ENCODE assay signal across 19 cellular contexts in genomic region chr1:234734864-234735263, GRCh38.
A peak's percentile ranks its signal among the peaks of the same experiment; 100 is the strongest.
DNase-seq lines count a peak whose midpoint lies in the region; TF ChIP-seq lines count a peak whose summit lies in the region.
"Had no signal": no experiment of that assay in that cellular context is flagged by ENCODE, and none has a peak within 500 bp of the region (broad histone marks: within the 10 kb centered on the region; RNA-seq: fewer than 3 reads in every experiment).

No MANE protein-coding gene starts in this region.

- no peak for TF ChIP-seq RAD21 in neural cell (conservative IDR thresholded peaks at IDR 0.05)

- peak overlapping the region in 1 of 3 experiments; percentile 5; a peak in 2 of 7 replicates for H3K27ac Mint-ChIP-seq in H9
- H3K27ac Mint-ChIP-seq: activated T-cell treated with anti-CD3 and anti-CD28 coated beads, Interleukin-2, amount 50 U/mL, for 72 hours; mesothelial cell of epicardium; stimulated activated effector memory CD8-positive, alpha-beta T cell treated with anti-CD3 and anti-CD28 coated beads, Interleukin-12 subunit alpha, Interleukin-12 subunit beta, amount 100 ng/mL, for 72 hours had no signal

- H2BK12ac ChIP-seq in H9 (ENCODE audit: insufficient read length, low read depth, low read length): no peak overlapping the region

- H3K27me3 ChIP-seq in BLaER1 (no peaks in the 10 kb centered on the region), H9 (ENCODE audit: insufficient read depth, low read length) (no peaks in the 10 kb centered on the region), neural cell (ENCODE audit: insufficient read depth, low read depth, low read length) (no peaks in the 10 kb centered on the region), stomach (no peaks in the 10 kb centered on the region)
- H3K27me3 ChIP-seq: breast epithelium, esophagus muscularis mucosa, gastroesophageal sphincter, right atrium auricular region, tibial artery had no signal

- H3K18ac ChIP-seq in H9 (ENCODE audit: insufficient read length, low read depth, low read length): no peak overlapping the region

- no peaks in the 10 kb centered on the region for H3K79me1 ChIP-seq in H9 (ENCODE audit: insufficient read depth, low read depth, low read length, poor library complexity, severe bottlenecking)

- H3K14ac ChIP-seq in H9 (ENCODE audit: insufficient read depth, low read length): no peak overlapping the region

- TF ChIP-seq CTCF in H9 (conservative IDR thresholded peaks at IDR 0.05): peak; percentile 18; the same call in 1 of the 3 replicates
- TF ChIP-seq CTCF in coronary artery (IDR thresholded peaks at IDR 0.05): no peak
- no peak for TF ChIP-seq CTCF in neural cell (IDR thresholded peaks at IDR 0.05; ENCODE audit: poor library complexity, severe bottlenecking)
- TF ChIP-seq CTCF in stomach (IDR thresholded peaks at IDR 0.05): no peak

- H3K9me3 ChIP-seq in BLaER1 (no peaks in the 10 kb centered on the region), H9 (ENCODE audit: control insufficient read depth, low read depth, low read length) (no peaks in the 10 kb centered on the region), neural cell (ENCODE audit: low read length) (no peaks in the 10 kb centered on the region), stomach (no peaks in the 10 kb centered on the region)
- H3K9me3 ChIP-seq: breast epithelium, esophagus muscularis mucosa, gastroesophageal sphincter, right atrium auricular region, tibial artery had no signal

- no peaks in the 10 kb centered on the region for H3K36me3 ChIP-seq in BLaER1
- no peaks in the 10 kb centered on the region for H3K36me3 ChIP-seq in neural cell (ENCODE audit: insufficient read depth, low read length)
- H3K36me3 ChIP-seq in stomach: no peaks in the 10 kb centered on the region
- H3K36me3 ChIP-seq: breast epithelium, esophagus muscularis mucosa, gastroesophageal sphincter, right atrium auricular region, tibial artery had no signal

- H3K23ac ChIP-seq in H9 (ENCODE audit: insufficient read length, low read depth, low read length): no peak overlapping the region

- H3K36me3 Mint-ChIP-seq in H9 (ENCODE audit: insufficient read depth in 1 of 3, low read depth in 3 of 3): no peaks in the 10 kb centered on the region
- H3K36me3 Mint-ChIP-seq: mesothelial cell of epicardium had no signal

- no peaks in the 10 kb centered on the region for H3F3A ChIP-seq in neural cell (ENCODE audit: insufficient read depth, low read length, poor library complexity, severe bottlenecking)

- no peak overlapping the region for H3K4ac ChIP-seq in H9 (ENCODE audit: low read depth, low read length)

- no peak overlapping the region for H3T11ph ChIP-seq in H9 (ENCODE audit: low read length)

- no peaks in the 10 kb centered on the region for H4K20me1 ChIP-seq in BLaER1
- H4K20me1 ChIP-seq in H9 (ENCODE audit: control insufficient read depth, insufficient read depth, insufficient read length): no peaks in the 10 kb centered on the region
- no peaks in the 10 kb centered on the region for H4K20me1 ChIP-seq in neural cell (ENCODE audit: insufficient read depth)

- no peaks in the 10 kb centered on the region for H3K23me2 ChIP-seq in H9 (ENCODE audit: insufficient read length, low read depth, low read length, poor library complexity, severe bottlenecking)

- H3K9me3 Mint-ChIP-seq in H9: peaks cover 0 to 4% of the 10 kb centered on the region in 2 experiments; a peak in 1 of 5 replicates
- H3K9me3 Mint-ChIP-seq: activated T-cell treated with anti-CD3 and anti-CD28 coated beads, Interleukin-2, amount 50 U/mL, for 72 hours; mesothelial cell of epicardium; stimulated activated effector memory CD8-positive, alpha-beta T cell treated with anti-CD3 and anti-CD28 coated beads, Interleukin-12 subunit alpha, Interleukin-12 subunit beta, amount 100 ng/mL, for 72 hours had no signal

- TF ChIP-seq POLR2A in stomach (IDR thresholded peaks at IDR 0.05): no peak

- no peak overlapping the region for H3K4me3 Mint-ChIP-seq in H9
- H3K4me3 Mint-ChIP-seq: activated T-cell treated with anti-CD3 and anti-CD28 coated beads, Interleukin-2, amount 50 U/mL, for 72 hours; mesothelial cell of epicardium; stimulated activated effector memory CD8-positive, alpha-beta T cell treated with anti-CD3 and anti-CD28 coated beads, Interleukin-12 subunit alpha, Interleukin-12 subunit beta, amount 100 ng/mL, for 72 hours; T-helper 17 cell had no signal

- no peak overlapping the region for H3K4me3 ChIP-seq in BLaER1
- no peak overlapping the region for H3K4me3 ChIP-seq in coronary artery
- H3K4me3 ChIP-seq in neural cell (ENCODE audit: low read length): no peak overlapping the region
- no peak overlapping the region for H3K4me3 ChIP-seq in stomach
- H3K4me3 ChIP-seq: breast epithelium, esophagus muscularis mucosa, gastroesophageal sphincter, right atrium auricular region, tibial artery had no signal

- H2AFZ ChIP-seq in H9 (ENCODE audit: low read length) (no peak overlapping the region), neural cell (ENCODE audit: low read depth, low read length) (no peak overlapping the region)

- intact Hi-C loops in stomach (cut with DNase I; ENCODE audit: low total_unique reads): no loop called here

- no peak overlapping the region for H2BK120ac ChIP-seq in H9 (ENCODE audit: low read depth, low read length, poor library complexity, severe bottlenecking)

- no CpG with 5 or more reads among the region's 8 CpGs for WGBS in H9 (ENCODE audit: extremely low coverage, insufficient read length, low lambda C conversion rate)
- 73 to 82% (median 77%) methylated on average over 8 of the region's 8 CpGs for WGBS in stomach, 5 donors

- H4K91ac ChIP-seq in H9 (ENCODE audit: insufficient read length, low read depth, low read length): no peak overlapping the region

- DNase-seq in H9: no peak
- DNase-seq in coronary artery (ENCODE audit: low spot score): peak; percentile 59
- no peak for DNase-seq in activated CD8-positive, alpha-beta memory T cell treated with anti-CD3 and anti-CD28 coated beads, Interleukin-2, amount 50 U/mL, for 4 hours
- no peak for DNase-seq in stomach
- DNase-seq in NCI-H524 treated with DMSO at 0.1 percent for 48 hours (lab: John Stamatoyannopoulos, UW): no peak
- DNase-seq: activated T-cell treated with anti-CD3 and anti-CD28 coated beads, Interleukin-2, amount 50 U/mL, for 72 hours; KG1; NCI-H2029 treated with DMSO at 0.1 percent for 48 hours; SHP77 treated with DMSO at 0.1 percent for 48 hours; T-helper 17 cell had no signal

- H3K56ac ChIP-seq in H9 (ENCODE audit: insufficient read length, low read depth, low read length): no peak overlapping the region

- H4K8ac ChIP-seq in H9 (replicated peaks; ENCODE audit: insufficient read length, low read depth, low read length): no peak overlapping the region

- H2BK15ac ChIP-seq in H9 (ENCODE audit: low read depth, low read length): no peak overlapping the region

- H3K9ac ChIP-seq in BLaER1 (no peak overlapping the region), H9 (ENCODE audit: extremely low read depth, insufficient read length, low read length) (no peak overlapping the region), neural cell (ENCODE audit: low read length) (peak overlapping the region; percentile 25)

- H3K4me2 ChIP-seq in BLaER1 (no peak overlapping the region; the same call in 1 of the 2 replicates), H9 (ENCODE audit: insufficient read depth, insufficient read length, low read length) (no peak overlapping the region), neural cell (ENCODE audit: low read length) (no peak overlapping the region)

- H2BK20ac ChIP-seq in H9 (ENCODE audit: low read depth, low read length, poor library complexity, severe bottlenecking): no peak overlapping the region

- H3K27ac ChIP-seq in BLaER1 (peak overlapping the region; percentile 37), H9 (ENCODE audit: insufficient read length, low read depth, low read length) (no peak overlapping the region), coronary artery (no peak overlapping the region), neural cell (ENCODE audit: low read length) (peak overlapping the region; percentile 97), stomach (no peak overlapping the region)
- H3K27ac ChIP-seq: breast epithelium, esophagus muscularis mucosa, gastroesophageal sphincter, right atrium auricular region, tibial artery had no signal

- H3K4me1 ChIP-seq in BLaER1: peaks cover 55% of the 10 kb centered on the region
- H3K4me1 ChIP-seq in H9 (ENCODE audit: insufficient read depth, low read length): no peaks in the 10 kb centered on the region
- H3K4me1 ChIP-seq in stomach: peaks cover 5 to 23% (median 9%) of the 10 kb centered on the region in 4 donors
- H3K4me1 ChIP-seq: breast epithelium had no signal

- H2BK5ac ChIP-seq in H9 (ENCODE audit: insufficient read length, low read length): no peak overlapping the region

- H2AK5ac ChIP-seq in H9 (ENCODE audit: insufficient read length, low read length): no peak overlapping the region

- H3K79me2 ChIP-seq in H9 (ENCODE audit: insufficient read depth, low read length) (no peaks in the 10 kb centered on the region), neural cell (replicated peaks; ENCODE audit: insufficient read depth, low read length) (no peaks in the 10 kb centered on the region)

- no peaks in the 10 kb centered on the region for H3K9me2 ChIP-seq in neural cell (ENCODE audit: insufficient read depth, low read length)

- no peak overlapping the region for H4K5ac ChIP-seq in H9 (ENCODE audit: insufficient read length, low read depth, low read length)

- TF ChIP-seq EP300 in neural cell (conservative IDR thresholded peaks at IDR 0.05; ENCODE audit: poor library complexity, severe bottlenecking) (no peak), stomach (IDR thresholded peaks at IDR 0.05) (no peak)

- H3K4me1 Mint-ChIP-seq in H9: peaks cover 34 to 36% of the 10 kb centered on the region in 2 experiments

- 0 out of 2 replicates have a peak, but pooled peaks cover 5% of the 10 kb centered on the region for H3K27me3 Mint-ChIP-seq in H9 (ENCODE audit: low read depth)
- H3K27me3 Mint-ChIP-seq: T-helper 17 cell had no signal

Comparison
In these comparisons a context has a peak if more than half of its experiments do, and no peak if none do; other contexts are left out.
1. H3K27ac ChIP-seq: peak in BLaER1 (single experiment) and neural cell (single experiment); none in H9 (single experiment), coronary artery (0 of 2) and stomach (0 of 5).